8 cellular contexts compared by ENCODE assay signal in genomic region chr11:46808804-46809431, GRCh38. TPM values are rescaled to one million over a fixed set of nuclear protein-coding genes. Genes with fewer than 3 reads are reported as not detected.
DNase-seq lines count a peak whose midpoint lies in the region; ATAC-seq and TF ChIP-seq lines count a peak whose summit lies in the region.

No MANE protein-coding gene starts in this region.

- no peak overlapping the region for H3K9ac ChIP-seq in PC-3 (ENCODE audit: low read length)

- DNase-seq in A172 (ENCODE audit: low spot score), result peak; percentile 34
- no peak for DNase-seq in GM06990 (ENCODE audit: extremely low read depth, insufficient read length)
- DNase-seq in PC-3, result peak; percentile 53
- peak; percentile 16 for DNase-seq in fibroblast of the conjunctiva (ENCODE audit: low read depth)
- DNase-seq in stimulated activated CD4-positive, alpha-beta T cell treated with anti-CD3 and anti-CD28 coated beads, Interleukin-4, amount 100 ng/mL, for 24 hours, result no peak
- DNase-seq in immature natural killer cell, result no peak
- no peak for DNase-seq in COLO668 (lab: John Stamatoyannopoulos, UW; ENCODE audit: unreplicated experiment)

- 0 out of 2 replicates have a peak, but pooled peaks cover 5% of the 10 kb centered on the region for H3K79me2 ChIP-seq in PC-3 (ENCODE audit: low read length)

- H3K4me3 ChIP-seq in GM06990 (replicated peaks; ENCODE audit: low read depth, low read length) (no peak overlapping the region), PC-3 (ENCODE audit: low read length) (no peak overlapping the region)

- H2AFZ ChIP-seq in PC-3 (ENCODE audit: low read length), result no peak overlapping the region

- H3K4me2 ChIP-seq in PC-3 (ENCODE audit: low read length), result no peak overlapping the region

- H4K20me1 ChIP-seq in PC-3 (ENCODE audit: low read length), result no peaks in the 10 kb centered on the region

- H3K9me3 ChIP-seq in PC-3 (ENCODE audit: low read length), result no peaks in the 10 kb centered on the region

- H3K4me1 Mint-ChIP-seq in immature natural killer cell, result no peaks in the 10 kb centered on the region

- peak; percentile 37 for TF ChIP-seq CTCF in GM06990 (IDR thresholded peaks at IDR 0.05; ENCODE audit: insufficient read depth, low read length, poor library complexity, severe bottlenecking)
- TF ChIP-seq CTCF in PC-3 (conservative IDR thresholded peaks at IDR 0.05; ENCODE audit: low read depth, low read length), result peak; percentile 57

- no peaks in the 10 kb centered on the region for H3F3A ChIP-seq in PC-3 (ENCODE audit: low read length, unreplicated experiment)

- peaks cover 0 to 1% (median 0%) of the 10 kb centered on the region in 3 donors for H3K27me3 Mint-ChIP-seq in immature natural killer cell (ENCODE audit: low read depth in 3 of 3)

- H3K4me1 ChIP-seq in PC-3 (ENCODE audit: insufficient read depth, low read length), result no peaks in the 10 kb centered on the region

- H3K27ac Mint-ChIP-seq in immature natural killer cell, result no peak overlapping the region

- ATAC-seq in PC-3, result peak; percentile 85
- no peak for ATAC-seq in HG03045 (IDR thresholded peaks at IDR 0.05; ENCODE audit: unreplicated experiment)

- no peaks in the 10 kb centered on the region for H3K27me3 ChIP-seq in GM06990 (replicated peaks; ENCODE audit: control insufficient read depth, insufficient read depth, low read length)
- H3K27me3 ChIP-seq in PC-3 (ENCODE audit: low read length), result no peaks in the 10 kb centered on the region

- H3K36me3 ChIP-seq in GM06990 (ENCODE audit: control insufficient read depth, insufficient read depth, low read length), result no peaks in the 10 kb centered on the region; the same call in 1 of the 2 replicates
- peaks cover 34% of the 10 kb centered on the region for H3K36me3 ChIP-seq in PC-3 (ENCODE audit: low read depth, low read length)

- H3K27ac ChIP-seq in PC-3 (ENCODE audit: low read length), result no peak overlapping the region

- no peaks in the 10 kb centered on the region for H3K9me3 Mint-ChIP-seq in immature natural killer cell

- BruUV-seq in PC-3 (replicated peaks; lab: Mats Ljungman, UMichigan), result no TSS peak

- H3K36me3 Mint-ChIP-seq in immature natural killer cell, result peaks cover 14 to 42% (median 17%) of the 10 kb centered on the region in 3 donors

- POLR2A ChIA-PET in PC-3 (lab: Charles Lee; ENCODE audit: unreplicated experiment), result no interaction called here

- intact Hi-C loops in PC-3 (cut with micrococcal nuclease), result loop anchor here (5.0 kb wide), 1 partner anchor 132 kb away; no protein-coding TSS in a partner anchor

- H3K4me3 Mint-ChIP-seq in immature natural killer cell, result no peak overlapping the region

- no peaks in the 10 kb centered on the region for H3K9me2 ChIP-seq in PC-3 (replicated peaks; ENCODE audit: low read length)

- CTCF ChIA-PET in PC-3 (lab: Charles Lee), result no interaction called here

RNA-seq across cellular contexts. Expression of gene CKAP5, which starts 37.2 kb away (rescaled TPM):
- total RNA-seq in A172 (2014; rRNA removed; shearing (Covaris generic)), result 121 and 155 TPM in 2 replicates
- 86.4 and 91.1 TPM in 2 replicates for total RNA-seq in PC-3 (2014; rRNA removed)
- 10 to 100 TPM in 1 of 3 donors, 1 to 10 TPM in 2; 9.1 to 22.1 (median 9.4) TPM for polyA plus RNA-seq in immature natural killer cell

Comparison
In these comparisons a context has a peak if more than half of its experiments do, and no peak if none do; other contexts are left out.
1. DNase-seq: peak in A172 (single experiment), PC-3 (single experiment) and fibroblast of the conjunctiva (single experiment); none in GM06990 (single experiment), stimulated activated CD4-positive, alpha-beta T cell treated with anti-CD3 and anti-CD28 coated beads, Interleukin-4, amount 100 ng/mL, for 24 hours (single experiment), immature natural killer cell (0 of 3) and COLO668 (single experiment).